Comparison of ENCODE assay signal across 15 cellular contexts in the genomic region with DNA sequence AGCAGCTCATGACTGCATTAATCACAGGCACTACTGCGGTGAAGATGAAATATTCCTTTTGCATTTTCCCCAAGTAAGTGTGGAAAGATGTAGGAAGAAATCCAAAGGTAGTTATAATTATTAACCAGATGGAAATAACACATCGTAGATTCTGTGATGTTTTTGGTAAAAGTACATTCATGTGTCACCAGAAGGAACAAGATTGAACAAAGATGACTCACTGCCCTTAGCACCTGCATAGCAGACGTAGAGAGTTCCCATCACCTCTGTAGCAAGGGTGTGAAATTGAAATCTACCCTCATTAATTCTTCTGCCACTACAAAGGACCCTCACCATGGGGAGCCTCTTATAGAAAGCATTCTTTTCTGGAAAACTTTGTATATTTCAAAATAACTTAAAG. TPM values are rescaled to one million over a fixed set of nuclear protein-coding genes. Genes with fewer than 3 reads are reported as not detected.
A peak's percentile ranks its signal among the peaks of the same experiment; 100 is the strongest.
DNase-seq lines count a peak whose midpoint lies in the region; ATAC-seq and TF ChIP-seq lines count a peak whose summit lies in the region.
"Had no signal": no experiment of that assay in that cellular context is flagged by ENCODE, and none has a peak within 500 bp of the region (broad histone marks: within the 10 kb centered on the region; RNA-seq: fewer than 3 reads in every experiment).

No MANE protein-coding gene starts in this region.

- peak; percentile 65 to 74 for ATAC-seq in activated naive CD4-positive, alpha-beta T cell treated with anti-CD3 and anti-CD28 coated beads, Interleukin-2, amount 50 U/mL, for 72 hours
- ATAC-seq in lung (ENCODE audit: insufficient read depth, low FRiP score) (peak; percentile 34), heart left ventricle (no peak), GM18909 (IDR thresholded peaks at IDR 0.05; ENCODE audit: poor library complexity, unreplicated experiment) (no peak)

- H3K27me3 Mint-ChIP-seq in activated T-helper 2 cell treated with anti-CD3 and anti-CD28 coated beads, Interferon-gamma antibody, Interleukin-2, Interleukin-4, amounts not matched to agents 10 μg/mL and 5 μg/mL and 100 μg/mL, durations not matched to agents 14 hours and 24 hours and 36 hours (ENCODE audit: low read depth) = no peaks in the 10 kb centered on the region
- H3K27me3 Mint-ChIP-seq: memory B cell had no signal

- TF ChIP-seq POLR2A in vagina (IDR thresholded peaks at IDR 0.05) (no peak), heart left ventricle (IDR thresholded peaks at IDR 0.05) (no peak)

- H3K36me3 ChIP-seq in lung (ENCODE audit: control insufficient read depth in 2 of 2, insufficient read depth in 2 of 2, low read length in 2 of 2) (peaks cover 0 to 3% of the 10 kb centered on the region in 2 donors), vagina (no peaks in the 10 kb centered on the region), heart left ventricle (no peaks in the 10 kb centered on the region)
- H3K36me3 ChIP-seq: prostate gland had no signal

- intact Hi-C loops in vagina (cut with DNase I) (no loop called here), heart left ventricle (cut with DNase I) (no loop called here)
- intact Hi-C loops in activated T-helper 2 cell treated with anti-CD3 and anti-CD28 coated beads, Interferon-gamma antibody, Interleukin-2, Interleukin-4, amounts not matched to agents 10 μg/mL and 5 μg/mL and 100 μg/mL, durations not matched to agents 14 hours and 24 hours and 36 hours (cut with micrococcal nuclease) = no loop called here

- no peaks in the 10 kb centered on the region for H3K9me3 Mint-ChIP-seq in activated naive CD4-positive, alpha-beta T cell treated with anti-CD3 and anti-CD28 coated beads, Interleukin-2, amount 50 U/mL, for 72 hours
- no peaks in the 10 kb centered on the region for H3K9me3 Mint-ChIP-seq in activated T-helper 2 cell treated with anti-CD3 and anti-CD28 coated beads, Interferon-gamma antibody, Interleukin-2, Interleukin-4, amounts not matched to agents 10 μg/mL and 5 μg/mL and 100 μg/mL, durations not matched to agents 14 hours and 24 hours and 36 hours
- H3K9me3 Mint-ChIP-seq: memory B cell had no signal

- H3K27ac ChIP-seq in coronary artery (peak overlapping the region; percentile 22 to 75), lung (ENCODE audit: low read depth in 1 of 2, low read length in 1 of 2) (no peak overlapping the region), vagina (peak overlapping the region; percentile 36), heart left ventricle (no peak overlapping the region)
- H3K27ac ChIP-seq: prostate gland had no signal

- no peaks in the 10 kb centered on the region for H3K36me3 Mint-ChIP-seq in activated naive CD4-positive, alpha-beta T cell treated with anti-CD3 and anti-CD28 coated beads, Interleukin-2, amount 50 U/mL, for 72 hours
- no peaks in the 10 kb centered on the region for H3K36me3 Mint-ChIP-seq in activated T-helper 2 cell treated with anti-CD3 and anti-CD28 coated beads, Interferon-gamma antibody, Interleukin-2, Interleukin-4, amounts not matched to agents 10 μg/mL and 5 μg/mL and 100 μg/mL, durations not matched to agents 14 hours and 24 hours and 36 hours (ENCODE audit: low read depth)

- no peak for DNase-seq in activated naive CD4-positive, alpha-beta T cell treated with anti-CD3 and anti-CD28 coated beads, Interleukin-2, amount 50 U/mL, for 72 hours (ENCODE audit: low spot score in 2 of 2)
- no peak for DNase-seq in activated naive CD4-positive, alpha-beta T cell treated with anti-CD3 and anti-CD28 coated beads, Interleukin-2, amount 50 U/mL, for 16 hours
- DNase-seq in coronary artery (ENCODE audit: low spot score) (no peak), lung (ENCODE audit: low spot score) (no peak), vagina (ENCODE audit: extremely low spot score in 2 of 2) (no peak), heart left ventricle (no peak)
- no peak for DNase-seq in activated T-helper 2 cell treated with anti-CD3 and anti-CD28 coated beads, Interferon-gamma antibody, Interleukin-2, Interleukin-4, amounts not matched to agents 10 μg/mL and 5 μg/mL and 100 μg/mL, durations not matched to agents 14 hours and 24 hours and 36 hours (ENCODE audit: low spot score)
- DNase-seq: activated CD4-positive, alpha-beta T cell treated with anti-CD3 and anti-CD28 coated beads, Interleukin-2, amount 50 U/mL, for 4 hours; GF-D8; GOT3; NCI-H1092; NCI-H524 had no signal

- H3K27ac Mint-ChIP-seq in activated naive CD4-positive, alpha-beta T cell treated with anti-CD3 and anti-CD28 coated beads, Interleukin-2, amount 50 U/mL, for 72 hours = no peak overlapping the region
- no peak overlapping the region for H3K27ac Mint-ChIP-seq in activated T-helper 2 cell treated with anti-CD3 and anti-CD28 coated beads, Interferon-gamma antibody, Interleukin-2, Interleukin-4, amounts not matched to agents 10 μg/mL and 5 μg/mL and 100 μg/mL, durations not matched to agents 14 hours and 24 hours and 36 hours
- H3K27ac Mint-ChIP-seq: memory B cell had no signal

- H3K4me3 ChIP-seq in coronary artery (no peak overlapping the region), lung (no peak overlapping the region), vagina (no peak overlapping the region), heart left ventricle (no peak overlapping the region)
- H3K4me3 ChIP-seq: prostate gland had no signal

- no peaks in the 10 kb centered on the region for H3K27me3 ChIP-seq in lung (ENCODE audit: control insufficient read depth, insufficient read depth)
- H3K27me3 ChIP-seq in vagina = no peaks in the 10 kb centered on the region
- H3K27me3 ChIP-seq in heart left ventricle = no peaks in the 10 kb centered on the region

- H3K4me1 Mint-ChIP-seq in activated T-helper 2 cell treated with anti-CD3 and anti-CD28 coated beads, Interferon-gamma antibody, Interleukin-2, Interleukin-4, amounts not matched to agents 10 μg/mL and 5 μg/mL and 100 μg/mL, durations not matched to agents 14 hours and 24 hours and 36 hours (ENCODE audit: low read depth) = peaks cover 40% of the 10 kb centered on the region

- H3K9me3 ChIP-seq in lung (ENCODE audit: control insufficient read depth in 2 of 2, insufficient read depth in 1 of 2, low read length in 1 of 2) (no peaks in the 10 kb centered on the region), vagina (no peaks in the 10 kb centered on the region), heart left ventricle (no peaks in the 10 kb centered on the region)
- H3K9me3 ChIP-seq: prostate gland had no signal

- 60 to 77% methylated on average over 3 of the region's 3 CpGs for WGBS in lung, 2 donors
- 82 to 90% (median 87%) methylated on average over 3 of the region's 3 CpGs for WGBS in heart left ventricle, 4 donors

- H3K4me1 ChIP-seq in lung (ENCODE audit: control insufficient read depth in 2 of 2, insufficient read depth in 2 of 2, low read length in 2 of 2) (peaks cover 11 to 32% of the 10 kb centered on the region in 2 donors), vagina (peaks cover 60% of the 10 kb centered on the region), heart left ventricle (peaks cover 3 to 62% (median 24%) of the 10 kb centered on the region in 12 donors)

- H3K4me3 Mint-ChIP-seq in activated T-helper 2 cell treated with anti-CD3 and anti-CD28 coated beads, Interferon-gamma antibody, Interleukin-2, Interleukin-4, amounts not matched to agents 10 μg/mL and 5 μg/mL and 100 μg/mL, durations not matched to agents 14 hours and 24 hours and 36 hours (ENCODE audit: low read depth) = no peak overlapping the region
- H3K4me3 Mint-ChIP-seq: memory B cell had no signal

- no peak for TF ChIP-seq CTCF in coronary artery (IDR thresholded peaks at IDR 0.05)
- no peak for TF ChIP-seq CTCF in lung (IDR thresholded peaks at IDR 0.05; ENCODE audit: control extremely low read depth, extremely low read depth)
- no peak for TF ChIP-seq CTCF in vagina (IDR thresholded peaks at IDR 0.05)
- TF ChIP-seq CTCF in heart left ventricle (IDR thresholded peaks at IDR 0.05) = no peak

RNA-seq across cellular contexts. Expression of a gene that starts 37.0 kb away (rescaled TPM):
- 10 to 100 TPM; 13.5 to 19.6 TPM for total RNA-seq in activated naive CD4-positive, alpha-beta T cell treated with anti-CD3 and anti-CD28 coated beads, Interleukin-2, amount 50 U/mL, for 72 hours
- 10 to 100 TPM; 30.6 to 36.4 TPM for total RNA-seq in lung
- polyA plus RNA-seq in lung = 10 to 100 TPM in 1 of 2 donors, 1 to 10 TPM in 1; 9.0 to 12.4 TPM
- total RNA-seq in vagina = 30.0 TPM
- total RNA-seq in heart left ventricle = 10 to 100 TPM in 7 of 9 donors, 1 to 10 TPM in 2; 8.0 to 15.4 (median 13.2) TPM
- 1 to 10 TPM; 3.5 to 9.5 TPM for polyA plus RNA-seq in heart left ventricle
- total RNA-seq in activated T-helper 2 cell treated with anti-CD3 and anti-CD28 coated beads, Interferon-gamma antibody, Interleukin-2, Interleukin-4, amounts not matched to agents 10 μg/mL and 5 μg/mL and 100 μg/mL, durations not matched to agents 14 hours and 24 hours and 36 hours = 12.4 and 13.5 TPM in 2 replicates

Comparison
In these comparisons a context has a peak if more than half of its experiments do, and no peak if none do; other contexts are left out.
1. ATAC-seq: peak in activated naive CD4-positive, alpha-beta T cell treated with anti-CD3 and anti-CD28 coated beads, Interleukin-2, amount 50 U/mL, for 72 hours (2 of 2) and lung (single experiment); none in heart left ventricle (0 of 4) and GM18909 (single experiment).
2. H3K27ac ChIP-seq: peak in coronary artery (2 of 2) and vagina (single experiment); none in lung (0 of 2) and heart left ventricle (0 of 12).